ENCODE assay signal across 27 cellular contexts in the genomic region with DNA sequence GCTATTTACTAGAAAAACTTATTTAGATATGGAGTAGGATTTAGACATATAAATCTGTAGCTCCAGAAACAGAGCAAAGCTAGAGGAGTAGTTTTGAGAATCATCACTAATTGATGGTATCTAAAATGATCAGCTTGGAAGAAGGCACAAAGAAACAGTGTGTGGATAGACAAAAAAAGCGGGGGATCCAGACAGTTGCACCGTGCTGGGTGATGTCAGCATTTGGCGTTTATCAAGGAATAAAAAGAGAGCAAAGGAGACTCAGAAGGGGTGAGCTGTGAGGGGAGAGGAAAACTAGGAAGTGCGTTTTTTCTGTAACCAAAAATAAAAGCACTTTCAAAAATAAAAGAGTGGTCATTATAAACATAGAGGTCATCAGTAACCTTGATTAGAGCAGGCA.
"Had no signal": no experiment of that assay in that cellular context is flagged by ENCODE, and none has a peak within 500 bp of the region (broad histone marks: within the 10 kb centered on the region; RNA-seq: fewer than 3 reads in every experiment).

No MANE protein-coding gene starts in this region.

- H3K4me1 ChIP-seq: Peyer's patch, SJSA1 had no signal

- H3K9me3 ChIP-seq: MG63, Peyer's patch, SJSA1 had no signal

- H3K4me3 ChIP-seq: MG63, Peyer's patch, SJSA1 had no signal

- H3K27ac ChIP-seq: Peyer's patch, SJSA1 had no signal

- DNase-seq: Kasumi-1, KG1, MG63, NCI-H1092, NCI-H1105, NCI-H1417 treated with DMSO at 0.1 percent for 48 hours, NCI-H1436 treated with DMSO at 0.1 percent for 48 hours, NCI-H1694 treated with DMSO at 0.1 percent for 48 hours, NCI-H187 treated with DMSO at 0.1 percent for 48 hours, NCI-H2029 treated with DMSO at 0.1 percent for 48 hours, NCI-H2081 treated with DMSO at 0.1 percent for 48 hours, NCI-H2107, NCI-H2171, NCI-H446 treated with DMSO at 0.1 percent for 48 hours, NCI-H510A, NCI-H524, NCI-H526, NCI-H69, NCI-H748 treated with DMSO at 0.1 percent for 48 hours, PC-3, Peyer's patch, Right ventricle myocardium superior, RPMI8226, SHP77 treated with DMSO at 0.1 percent for 48 hours, T-cell had no signal

- H3K27me3 ChIP-seq: MG63, Peyer's patch, SJSA1 had no signal

- ATAC-seq: PC-3, SK-N-SH treated with all-trans-retinoic acid at 6 μM for 48 hours, T-cell had no signal

- H3K36me3 ChIP-seq: MG63, Peyer's patch, SJSA1 had no signal
